8 cellular contexts compared by ENCODE assay signal in genomic region chr16:70430667-70431536, GRCh38. TPM values are rescaled to one million over a fixed set of nuclear protein-coding genes. Genes with fewer than 3 reads are reported as not detected.
DNase-seq lines count a peak whose midpoint lies in the region; ATAC-seq and TF ChIP-seq lines count a peak whose summit lies in the region.

No MANE protein-coding gene starts in this region.

- no peak for TF ChIP-seq CTCF in A673 (conservative IDR thresholded peaks at IDR 0.05; ENCODE audit: low read depth, low read length)

- CTCF ChIA-PET in A673 (lab: Charles Lee), result no interaction called here

- H3K27ac ChIP-seq in A673 (ENCODE audit: low read depth, low read length, poor library complexity, severe bottlenecking), result peak overlapping the region; percentile 90

- no peaks in the 10 kb centered on the region for H3K9me3 ChIP-seq in A673 (ENCODE audit: low read depth, low read length, poor library complexity, severe bottlenecking)

- H3K4me3 Mint-ChIP-seq in natural killer cell treated with Interleukin-12 subunit alpha and Interleukin-12 subunit beta and Interleukin-15 and Interleukin-18, amount 100 ng/mL, for 72 hours, result peak overlapping the region; percentile 45

- H3K9me3 Mint-ChIP-seq in natural killer cell treated with Interleukin-12 subunit alpha and Interleukin-12 subunit beta and Interleukin-15 and Interleukin-18, amount 100 ng/mL, for 72 hours, result no peaks in the 10 kb centered on the region

- H3K4me1 ChIP-seq in A673 (ENCODE audit: insufficient read depth, low read length, poor library complexity, severe bottlenecking), result peaks cover 44% of the 10 kb centered on the region

- ATAC-seq in GM19324 (IDR thresholded peaks at IDR 0.05; ENCODE audit: low FRiP score, unreplicated experiment), result peak; percentile 32
- ATAC-seq in HG03432 (IDR thresholded peaks at IDR 0.05; ENCODE audit: unreplicated experiment), result peak; percentile 57
- ATAC-seq in natural killer cell treated with Interleukin-12 subunit alpha and Interleukin-12 subunit beta and Interleukin-15 and Interleukin-18, amount 100 ng/mL, for 72 hours, result peak; percentile 39 to 62

- DNase-seq in A673 (ENCODE audit: low spot score) (peak; percentile 65), T-helper 22 cell (ENCODE audit: low read depth) (peak; percentile 61), NCI-H748 treated with DMSO at 0.1 percent for 48 hours (lab: John Stamatoyannopoulos, UW) (no peak), epidermal melanocyte (ENCODE audit: insufficient read length, low spot score) (no peak)
- peak; percentile 56 for DNase-seq in central memory CD4-positive, alpha-beta T cell
- peak; percentile 71 for DNase-seq in natural killer cell treated with Interleukin-12 subunit alpha and Interleukin-12 subunit beta and Interleukin-15 and Interleukin-18, amount 100 ng/mL, for 72 hours (ENCODE audit: low spot score)

- POLR2A ChIA-PET in A673 (lab: Charles Lee; ENCODE audit: low non-redundant PET), result no interaction called here

- no TSS peak for BruUV-seq in A673 (replicated peaks; lab: Mats Ljungman, UMichigan)

- no peak overlapping the region for H3K4me3 ChIP-seq in A673 (ENCODE audit: low read depth, low read length, poor library complexity, severe bottlenecking)

- intact Hi-C loops in A673 (cut with micrococcal nuclease; ENCODE audit: unreplicated experiment), result no loop called here

- H3K27me3 Mint-ChIP-seq in natural killer cell treated with Interleukin-12 subunit alpha and Interleukin-12 subunit beta and Interleukin-15 and Interleukin-18, amount 100 ng/mL, for 72 hours, result no peaks in the 10 kb centered on the region

- peaks cover 45% of the 10 kb centered on the region in 2 donors for H3K4me1 Mint-ChIP-seq in natural killer cell treated with Interleukin-12 subunit alpha and Interleukin-12 subunit beta and Interleukin-15 and Interleukin-18, amount 100 ng/mL, for 72 hours (ENCODE audit: low read depth in 2 of 2)

- H3K27me3 ChIP-seq in A673 (replicated peaks; ENCODE audit: insufficient read depth, low read depth, low read length, poor library complexity), result no peaks in the 10 kb centered on the region

- H3K36me3 ChIP-seq in A673 (ENCODE audit: insufficient read depth, low read length, poor library complexity, severe bottlenecking), result no peaks in the 10 kb centered on the region

- H3K27ac Mint-ChIP-seq in natural killer cell treated with Interleukin-12 subunit alpha and Interleukin-12 subunit beta and Interleukin-15 and Interleukin-18, amount 100 ng/mL, for 72 hours, result peak overlapping the region; percentile 95

- H3K36me3 Mint-ChIP-seq in natural killer cell treated with Interleukin-12 subunit alpha and Interleukin-12 subunit beta and Interleukin-15 and Interleukin-18, amount 100 ng/mL, for 72 hours, result no peaks in the 10 kb centered on the region

RNA-seq across cellular contexts. Expression of gene ST3GAL2, which starts 8.0 kb away (rescaled TPM):
- 26.5 and 29.0 TPM in 2 replicates for total RNA-seq in A673 (2021)
- total RNA-seq in natural killer cell treated with Interleukin-12 subunit alpha and Interleukin-12 subunit beta and Interleukin-15 and Interleukin-18, amount 100 ng/mL, for 72 hours, result 10 to 100 TPM; 63.0 to 66.0 TPM

RNA-seq across cellular contexts. Expression of gene FCSK, which starts 23.5 kb away (rescaled TPM):
- total RNA-seq in A673 (2021), result 11.2 and 14.8 TPM in 2 replicates
- 10 to 100 TPM; 19.4 to 35.2 TPM for total RNA-seq in natural killer cell treated with Interleukin-12 subunit alpha and Interleukin-12 subunit beta and Interleukin-15 and Interleukin-18, amount 100 ng/mL, for 72 hours

Comparison
In these comparisons a context has a peak if more than half of its experiments do, and no peak if none do; other contexts are left out.
1. DNase-seq: peak in A673 (single experiment), T-helper 22 cell (single experiment), central memory CD4-positive, alpha-beta T cell (single experiment) and natural killer cell treated with Interleukin-12 subunit alpha and Interleukin-12 subunit beta and Interleukin-15 and Interleukin-18, amount 100 ng/mL, for 72 hours (single experiment); none in NCI-H748 treated with DMSO at 0.1 percent for 48 hours (single experiment) and epidermal melanocyte (single experiment).
2. Peak in every context shown above with its lines, with median percentiles within 50 percentile points of each other: ATAC-seq.